ENCODE assay signal across 10 cellular contexts in genomic region chr17:59425085-59425901, GRCh38.
A peak's percentile ranks its signal among the peaks of the same experiment; 100 is the strongest.
DNase-seq lines count a peak whose midpoint lies in the region; ATAC-seq and TF ChIP-seq lines count a peak whose summit lies in the region.
"Had no signal": no experiment of that assay in that cellular context is flagged by ENCODE, and none has a peak within 500 bp of the region (broad histone marks: within the 10 kb centered on the region; RNA-seq: fewer than 3 reads in every experiment).

No MANE protein-coding gene starts in this region.

- TF ChIP-seq EP300 in gastroesophageal sphincter (IDR thresholded peaks at IDR 0.05): no peak

- H3K27ac Mint-ChIP-seq in immature natural killer cell: no peak overlapping the region
- no peak overlapping the region for H3K27ac Mint-ChIP-seq in natural killer cell treated with Interleukin-12 subunit alpha and Interleukin-12 subunit beta and Interleukin-15 and Interleukin-18, amount 100 ng/mL, for 72 hours
- H3K27ac Mint-ChIP-seq: activated naive CD8-positive, alpha-beta T cell had no signal

- TF ChIP-seq CTCF in gastroesophageal sphincter (IDR thresholded peaks at IDR 0.05): no peak

- H3K4me1 ChIP-seq in ACC112 (ENCODE audit: control insufficient read depth, insufficient read depth, low read length, unreplicated experiment) (peaks cover 65% of the 10 kb centered on the region), gastroesophageal sphincter (peaks cover 21 to 83% (median 40%) of the 10 kb centered on the region in 3 donors)

- 0 to 2% methylated on average over 2 to 9 of the region's 16 CpGs for WGBS in gastroesophageal sphincter (ENCODE audit: low coverage in 1 of 2), 2 donors

- H3K36me3 Mint-ChIP-seq in immature natural killer cell: no peaks in the 10 kb centered on the region
- no peaks in the 10 kb centered on the region for H3K36me3 Mint-ChIP-seq in natural killer cell treated with Interleukin-12 subunit alpha and Interleukin-12 subunit beta and Interleukin-15 and Interleukin-18, amount 100 ng/mL, for 72 hours
- H3K36me3 Mint-ChIP-seq: activated naive CD8-positive, alpha-beta T cell had no signal

- H3K36me3 ChIP-seq in ACC112 (ENCODE audit: insufficient read depth, low read length): no peaks in the 10 kb centered on the region
- H3K36me3 ChIP-seq in gastroesophageal sphincter: no peaks in the 10 kb centered on the region

- peak; percentile 48 for DNase-seq in occipital lobe (lab: John Stamatoyannopoulos, UW)
- DNase-seq in immature natural killer cell: no peak
- no peak for DNase-seq in natural killer cell treated with Interleukin-12 subunit alpha and Interleukin-12 subunit beta and Interleukin-15 and Interleukin-18, amount 100 ng/mL, for 72 hours (ENCODE audit: low spot score)
- DNase-seq in NCI-H2227 treated with DMSO at 0.1 percent for 48 hours (lab: John Stamatoyannopoulos, UW): no peak
- DNase-seq: NCI-H2081 had no signal

- H3K27me3 ChIP-seq in ACC112 (ENCODE audit: insufficient read depth, low read length): no peaks in the 10 kb centered on the region
- no peaks in the 10 kb centered on the region for H3K27me3 ChIP-seq in gastroesophageal sphincter

- H3K4me3 Mint-ChIP-seq in immature natural killer cell: no peak overlapping the region
- H3K4me3 Mint-ChIP-seq in natural killer cell treated with Interleukin-12 subunit alpha and Interleukin-12 subunit beta and Interleukin-15 and Interleukin-18, amount 100 ng/mL, for 72 hours: no peak overlapping the region
- H3K4me3 Mint-ChIP-seq: activated naive CD8-positive, alpha-beta T cell had no signal

- no peaks in the 10 kb centered on the region for H3K9me3 ChIP-seq in gastroesophageal sphincter

- no peak for TF ChIP-seq POLR2A in gastroesophageal sphincter (IDR thresholded peaks at IDR 0.05)

- H3K27ac ChIP-seq in ACC112 (ENCODE audit: low read depth, low read length): peak overlapping the region; percentile 98
- peak overlapping the region; percentile 87 to 94 (median 89) for H3K27ac ChIP-seq in gastroesophageal sphincter

- H3K4me3 ChIP-seq in ACC112 (ENCODE audit: low read depth, low read length) (0 out of 2 replicates have a peak overlapping the region, but pooled peaks have one; percentile 35), gastroesophageal sphincter (no peak overlapping the region)

- H3K4me1 Mint-ChIP-seq in immature natural killer cell: no peaks in the 10 kb centered on the region
- no peaks in the 10 kb centered on the region for H3K4me1 Mint-ChIP-seq in natural killer cell treated with Interleukin-12 subunit alpha and Interleukin-12 subunit beta and Interleukin-15 and Interleukin-18, amount 100 ng/mL, for 72 hours (ENCODE audit: low read depth in 2 of 2)

- H2AFZ ChIP-seq in ACC112 (ENCODE audit: low read length, unreplicated experiment): peak overlapping the region; percentile 83

- H3K79me2 ChIP-seq in ACC112 (ENCODE audit: control insufficient read depth, insufficient read depth, low read length, unreplicated experiment): no peaks in the 10 kb centered on the region

- ATAC-seq in SK-N-SH treated with all-trans-retinoic acid at 6 μM for 48 hours (peak; percentile 29), gastroesophageal sphincter (peak; percentile 40), HG02970 (IDR thresholded peaks at IDR 0.05; ENCODE audit: low FRiP score, unreplicated experiment) (no peak)
- ATAC-seq in natural killer cell treated with Interleukin-12 subunit alpha and Interleukin-12 subunit beta and Interleukin-15 and Interleukin-18, amount 100 ng/mL, for 72 hours: no peak

- H3K9me3 Mint-ChIP-seq in immature natural killer cell: no peaks in the 10 kb centered on the region
- H3K9me3 Mint-ChIP-seq in natural killer cell treated with Interleukin-12 subunit alpha and Interleukin-12 subunit beta and Interleukin-15 and Interleukin-18, amount 100 ng/mL, for 72 hours: no peaks in the 10 kb centered on the region

- H3K27me3 Mint-ChIP-seq in immature natural killer cell (ENCODE audit: low read depth in 3 of 3): peaks cover 0 to 4% (median 0%) of the 10 kb centered on the region in 3 donors
- H3K27me3 Mint-ChIP-seq in natural killer cell treated with Interleukin-12 subunit alpha and Interleukin-12 subunit beta and Interleukin-15 and Interleukin-18, amount 100 ng/mL, for 72 hours: peaks cover 0 to 3% of the 10 kb centered on the region in 2 donors
- H3K27me3 Mint-ChIP-seq: activated naive CD8-positive, alpha-beta T cell had no signal

TF ChIP-seq in SK-N-SH treated with all-trans-retinoic acid at 6 μM for 48 hours, 23 proteins besides CTCF, POLR2A, EP300 and RAD21:
- TF ChIP-seq ISL1 (CRISPR knock-in tag; IDR thresholded peaks at IDR 0.05) (0 out of 2 replicates have a peak, but pooled peaks have one; percentile 9), TCF4 (CRISPR knock-in tag; IDR thresholded peaks at IDR 0.05; ENCODE audit: borderline replicate concordance) (peak; percentile 55; the same call in 1 of the 2 replicates), TOX (CRISPR knock-in tag; IDR thresholded peaks at IDR 0.05; ENCODE audit: borderline replicate concordance) (no peak), ZNF8 (CRISPR knock-in tag; IDR thresholded peaks at IDR 0.05) (no peak), BACH2 (CRISPR knock-in tag; IDR thresholded peaks at IDR 0.05; ENCODE audit: borderline replicate concordance) (no peak), RARB (CRISPR knock-in tag; IDR thresholded peaks at IDR 0.05) (no peak), SNAI2 (CRISPR knock-in tag; IDR thresholded peaks at IDR 0.05) (0 out of 2 replicates have a peak, but pooled peaks have one; percentile 63), PATZ1 (CRISPR knock-in tag; IDR thresholded peaks at IDR 0.05; ENCODE audit: borderline replicate concordance) (no peak)
- TF ChIP-seq, protein P1, sequence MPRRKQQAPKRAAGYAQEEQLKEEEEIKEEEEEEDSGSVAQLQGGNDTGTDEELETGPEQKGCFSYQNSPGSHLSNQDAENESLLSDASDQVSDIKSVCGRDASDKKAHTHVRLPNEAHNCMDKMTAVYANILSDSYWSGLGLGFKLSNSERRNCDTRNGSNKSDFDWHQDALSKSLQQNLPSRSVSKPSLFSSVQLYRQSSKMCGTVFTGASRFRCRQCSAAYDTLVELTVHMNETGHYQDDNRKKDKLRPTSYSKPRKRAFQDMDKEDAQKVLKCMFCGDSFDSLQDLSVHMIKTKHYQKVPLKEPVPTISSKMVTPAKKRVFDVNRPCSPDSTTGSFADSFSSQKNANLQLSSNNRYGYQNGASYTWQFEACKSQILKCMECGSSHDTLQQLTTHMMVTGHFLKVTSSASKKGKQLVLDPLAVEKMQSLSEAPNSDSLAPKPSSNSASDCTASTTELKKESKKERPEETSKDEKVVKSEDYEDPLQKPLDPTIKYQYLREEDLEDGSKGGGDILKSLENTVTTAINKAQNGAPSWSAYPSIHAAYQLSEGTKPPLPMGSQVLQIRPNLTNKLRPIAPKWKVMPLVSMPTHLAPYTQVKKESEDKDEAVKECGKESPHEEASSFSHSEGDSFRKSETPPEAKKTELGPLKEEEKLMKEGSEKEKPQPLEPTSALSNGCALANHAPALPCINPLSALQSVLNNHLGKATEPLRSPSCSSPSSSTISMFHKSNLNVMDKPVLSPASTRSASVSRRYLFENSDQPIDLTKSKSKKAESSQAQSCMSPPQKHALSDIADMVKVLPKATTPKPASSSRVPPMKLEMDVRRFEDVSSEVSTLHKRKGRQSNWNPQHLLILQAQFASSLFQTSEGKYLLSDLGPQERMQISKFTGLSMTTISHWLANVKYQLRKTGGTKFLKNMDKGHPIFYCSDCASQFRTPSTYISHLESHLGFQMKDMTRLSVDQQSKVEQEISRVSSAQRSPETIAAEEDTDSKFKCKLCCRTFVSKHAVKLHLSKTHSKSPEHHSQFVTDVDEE (CRISPR knock-in tag; IDR thresholded peaks at IDR 0.05): peak; percentile 26; the same call in 1 of the 2 replicates
TF ChIP-seq in SK-N-SH treated with all-trans-retinoic acid at 6 μM for 48 hours: peak in this region for 4.

Comparison
In these comparisons a context has a peak if more than half of its experiments do, and no peak if none do; other contexts are left out.
1. ATAC-seq: peak in SK-N-SH treated with all-trans-retinoic acid at 6 μM for 48 hours (single experiment) and gastroesophageal sphincter (single experiment); none in HG02970 (single experiment) and natural killer cell treated with Interleukin-12 subunit alpha and Interleukin-12 subunit beta and Interleukin-15 and Interleukin-18, amount 100 ng/mL, for 72 hours (0 of 2).